8 cellular contexts compared by ENCODE assay signal in the genomic region with DNA sequence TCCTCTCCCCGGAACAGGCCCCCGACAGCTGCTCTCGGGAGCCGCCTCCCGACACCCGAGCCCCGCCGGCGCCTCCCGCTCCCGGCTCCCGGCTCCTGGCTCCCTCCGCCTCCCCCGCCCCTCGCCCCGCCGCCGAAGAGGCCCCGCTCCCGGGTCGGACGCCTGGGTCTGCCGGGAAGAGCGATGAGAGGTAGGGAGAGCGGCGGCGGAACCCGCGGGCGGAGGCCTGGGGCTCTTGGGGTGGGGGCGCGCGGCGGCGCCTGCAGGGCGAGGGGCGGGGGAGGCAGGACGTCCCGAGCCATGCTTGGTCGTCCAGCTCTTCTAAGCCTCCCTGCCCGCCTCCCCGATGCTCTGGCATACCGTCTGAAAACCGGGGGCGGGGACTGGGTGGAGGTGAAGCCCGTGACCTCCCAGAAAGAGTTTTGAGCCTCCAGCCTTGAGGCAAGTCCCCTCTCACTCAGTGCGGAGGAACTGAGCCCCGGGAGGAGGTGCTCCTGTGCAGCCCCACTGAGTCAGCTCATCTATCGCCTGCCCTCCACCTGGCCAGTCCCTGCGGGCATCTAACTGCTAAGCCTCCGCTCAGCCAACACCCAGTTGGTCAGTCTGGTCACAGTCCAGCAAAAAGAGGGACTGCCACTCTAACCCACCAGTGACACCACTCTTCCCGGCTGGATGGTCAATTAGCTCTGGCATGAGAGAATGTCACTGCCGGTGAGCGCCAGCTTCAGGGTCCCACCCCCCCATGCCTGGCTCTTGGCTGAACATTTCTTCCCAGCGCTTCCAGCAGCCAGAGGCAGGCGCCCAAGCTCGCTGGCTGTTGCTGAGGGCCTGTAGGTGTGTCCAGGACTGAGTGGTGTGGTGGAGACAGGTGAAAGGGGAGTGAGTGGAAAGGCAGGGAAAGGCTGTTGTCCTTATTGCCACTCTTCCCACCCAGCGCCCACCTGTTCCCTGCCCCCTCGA. TPM values are rescaled to one million over a fixed set of nuclear protein-coding genes. Genes with fewer than 3 reads are reported as not detected.
A peak's percentile ranks its signal among the peaks of the same experiment; 100 is the strongest.
DNase-seq lines count a peak whose midpoint lies in the region; ATAC-seq lines count a peak whose summit lies in the region.

No MANE protein-coding gene starts in this region.

- peaks cover 18% of the 10 kb centered on the region for H3K27me3 Mint-ChIP-seq in T-helper 1 cell treated with Interleukin-12 subunit alpha and Interleukin-12 subunit beta and Interleukin-4 antibody, amounts not matched to agents 30 μg/mL and 1 μg/mL, for 36 hours (ENCODE audit: low read depth)

- H3K9me3 ChIP-seq in BLaER1 treated with 17β-estradiol and CSF1 and Interleukin-3, amounts not matched to agents 10 nM and 100 nM (replicated peaks in 1 of 11), result no peaks in the 10 kb centered on the region
- no peaks in the 10 kb centered on the region for H3K9me3 ChIP-seq in HAP-1

- ATAC-seq in left colon, result peak; percentile 11

- peak overlapping the region; percentile 88 to 100 (median 97) for H3K4me2 ChIP-seq in BLaER1 treated with 17β-estradiol and CSF1 and Interleukin-3, amounts not matched to agents 10 nM and 100 nM

- intact Hi-C loops in left colon (cut with DNase I, micrococcal nuclease), result loop anchor here in 1 of 2 donors (10.0 kb wide), 1 partner anchor 210 kb away; the partner anchor contains the start of gene DHX16

- in situ Hi-C loops in HAP-1 (cut with MboI; ENCODE audit: low sequenced_read_pairs), result no loop called here

- H3K4me1 Mint-ChIP-seq in T-helper 1 cell treated with Interleukin-12 subunit alpha and Interleukin-12 subunit beta and Interleukin-4 antibody, amounts not matched to agents 30 μg/mL and 1 μg/mL, for 36 hours (ENCODE audit: low read depth), result peaks cover 23% of the 10 kb centered on the region

- H3K4me3 Mint-ChIP-seq in T-helper 1 cell treated with Interleukin-12 subunit alpha and Interleukin-12 subunit beta and Interleukin-4 antibody, amounts not matched to agents 30 μg/mL and 1 μg/mL, for 36 hours, result peak overlapping the region; percentile 73

- H3K27ac Mint-ChIP-seq in T-helper 1 cell treated with Interleukin-12 subunit alpha and Interleukin-12 subunit beta and Interleukin-4 antibody, amounts not matched to agents 30 μg/mL and 1 μg/mL, for 36 hours, result peak overlapping the region; percentile 64

- no peaks in the 10 kb centered on the region for H3K9me3 Mint-ChIP-seq in T-helper 1 cell treated with Interleukin-12 subunit alpha and Interleukin-12 subunit beta and Interleukin-4 antibody, amounts not matched to agents 30 μg/mL and 1 μg/mL, for 36 hours

- H3K27me3 ChIP-seq in BLaER1 treated with 17β-estradiol and CSF1 and Interleukin-3, amounts not matched to agents 10 nM and 100 nM, result no peaks in the 10 kb centered on the region
- H3K27me3 ChIP-seq in HAP-1 (ENCODE audit: low read depth), result no peaks in the 10 kb centered on the region

- peak overlapping the region; percentile 40 to 78 (median 72); a peak in 21 of 22 replicates for H3K27ac ChIP-seq in BLaER1 treated with 17β-estradiol and CSF1 and Interleukin-3, amounts not matched to agents 10 nM and 100 nM

- DNase-seq in HAP-1 (ENCODE audit: low spot score in 2 of 2) (peak; percentile 21 to 75), cerebellum (ENCODE audit: low spot score) (peak; percentile 45), left colon (peak; percentile 51 to 59), GDM1 (lab: John Stamatoyannopoulos, UW) (no peak), NCI-H1694 treated with DMSO at 0.1 percent for 48 hours (lab: John Stamatoyannopoulos, UW) (no peak)
- DNase-seq in stimulated activated CD4-positive, alpha-beta T cell treated with anti-CD3 and anti-CD28 coated beads, Interleukin-1b, Interleukin-23, amount 100 ng/mL, for 48 hours, result peak; percentile 33

- H3K36me3 ChIP-seq in BLaER1 treated with 17β-estradiol and CSF1 and Interleukin-3, amounts not matched to agents 10 nM and 100 nM, result peaks cover 11 to 14% (median 12%) of the 10 kb centered on the region in 11 experiments; a peak in 17 of 22 replicates
- H3K36me3 ChIP-seq in HAP-1 (replicated peaks), result no peaks in the 10 kb centered on the region

- H3K4me1 ChIP-seq in BLaER1 treated with 17β-estradiol and CSF1 and Interleukin-3, amounts not matched to agents 10 nM and 100 nM, result peaks cover 47 to 90% (median 83%) of the 10 kb centered on the region in 10 experiments
- peaks cover 28% of the 10 kb centered on the region for H3K4me1 ChIP-seq in HAP-1

- peak overlapping the region; percentile 61 to 84 (median 79) for H3K9ac ChIP-seq in BLaER1 treated with 17β-estradiol and CSF1 and Interleukin-3, amounts not matched to agents 10 nM and 100 nM

- peak overlapping the region; percentile 60 to 78 (median 66) for H3K4me3 ChIP-seq in BLaER1 treated with 17β-estradiol and CSF1 and Interleukin-3, amounts not matched to agents 10 nM and 100 nM
- peak overlapping the region; percentile 40 for H3K4me3 ChIP-seq in HAP-1

- H3K36me3 Mint-ChIP-seq in T-helper 1 cell treated with Interleukin-12 subunit alpha and Interleukin-12 subunit beta and Interleukin-4 antibody, amounts not matched to agents 30 μg/mL and 1 μg/mL, for 36 hours (ENCODE audit: low read depth), result peaks cover 6% of the 10 kb centered on the region

- peaks cover 0 to 32% (median 13%) of the 10 kb centered on the region in 11 experiments; a peak in 9 of 22 replicates for H4K20me1 ChIP-seq in BLaER1 treated with 17β-estradiol and CSF1 and Interleukin-3, amounts not matched to agents 10 nM and 100 nM

RNA-seq across cellular contexts. Expression of gene DDR1, which starts 0.5 kb away (rescaled TPM):
- total RNA-seq in cerebellum, result 139 TPM
- total RNA-seq in left colon, result 100 to 1,000 TPM; 297 to 333 TPM

RNA-seq across cellular contexts. Expression of gene GTF2H4, which starts 23.2 kb away (rescaled TPM):
- total RNA-seq in cerebellum (39.6 TPM), left colon (10 to 100 TPM; 18.3 to 34.4 TPM)

RNA-seq across cellular contexts. Expression of gene VARS2, which starts 29.2 kb away (rescaled TPM):
- total RNA-seq in cerebellum, result 49.5 TPM
- 10 to 100 TPM; 17.7 to 34.8 TPM for total RNA-seq in left colon

RNA-seq across cellular contexts. Expression of gene SFTA2, which starts 47.2 kb away (rescaled TPM):
- total RNA-seq in cerebellum (not detected), left colon (not detected)

RNA-seq across cellular contexts. Expression of gene MUCL3, which starts 56.0 kb away (rescaled TPM):
- not detected for total RNA-seq in cerebellum
- not detected for total RNA-seq in left colon

Comparison
In these comparisons a context has a peak if more than half of its experiments do, and no peak if none do; other contexts are left out.
1. DNase-seq: peak in HAP-1 (2 of 2), cerebellum (single experiment), left colon (2 of 2) and stimulated activated CD4-positive, alpha-beta T cell treated with anti-CD3 and anti-CD28 coated beads, Interleukin-1b, Interleukin-23, amount 100 ng/mL, for 48 hours (single experiment); none in GDM1 (single experiment) and NCI-H1694 treated with DMSO at 0.1 percent for 48 hours (single experiment).